ENCODE assay signal across 21 cellular contexts in genomic region chr18:35938158-35938557, GRCh38.
DNase-seq lines count a peak whose midpoint lies in the region; ATAC-seq and TF ChIP-seq lines count a peak whose summit lies in the region.
"Had no signal": no experiment of that assay in that cellular context is flagged by ENCODE, and none has a peak within 500 bp of the region (broad histone marks: within the 10 kb centered on the region; RNA-seq: fewer than 3 reads in every experiment).

No MANE protein-coding gene starts in this region.

- no peaks in the 10 kb centered on the region for H3K27me3 Mint-ChIP-seq in Caco-2 (ENCODE audit: insufficient read depth, unreplicated experiment)
- H3K27me3 Mint-ChIP-seq: activated T-helper 17 cell treated with anti-CD3 and anti-CD28 coated beads, Interleukin-2, amount 50 U/mL, for 72 hours had no signal

- no peak for TF ChIP-seq CTCF in RWPE1 (conservative IDR thresholded peaks at IDR 0.05; ENCODE audit: low read depth)
- no peak for TF ChIP-seq CTCF in smooth muscle cell (IDR thresholded peaks at IDR 0.05; ENCODE audit: borderline replicate concordance, insufficient read depth, poor library complexity, severe bottlenecking)
- no peak for TF ChIP-seq CTCF in Caco-2 (IDR thresholded peaks at IDR 0.05; ENCODE audit: insufficient read depth in 1 of 2, low read depth in 1 of 2, low read length in 1 of 2, severe bottlenecking in 1 of 2, unreplicated experiment in 1 of 2)

- no peaks in the 10 kb centered on the region for H4K20me1 ChIP-seq in smooth muscle cell (ENCODE audit: low read depth)

- H3K9me3 Mint-ChIP-seq in Caco-2 (ENCODE audit: unreplicated experiment): no peaks in the 10 kb centered on the region
- H3K9me3 Mint-ChIP-seq: activated T-helper 17 cell treated with anti-CD3 and anti-CD28 coated beads, Interleukin-2, amount 50 U/mL, for 72 hours; stimulated activated effector memory CD8-positive, alpha-beta T cell treated with anti-CD3 and anti-CD28 coated beads, Interleukin-12 subunit alpha, Interleukin-12 subunit beta, amount 100 ng/mL, for 72 hours had no signal

- ATAC-seq in esophagus mucosa (peak; percentile 56), GM18505 (IDR thresholded peaks at IDR 0.05; ENCODE audit: unreplicated experiment) (no peak)
- ATAC-seq: A549; activated T-helper 17 cell treated with anti-CD3 and anti-CD28 coated beads, Interleukin-2, amount 50 U/mL, for 72 hours; HCT116; left lung had no signal

- DNase-seq in NCI-H446 treated with DMSO at 0.1 percent for 48 hours (lab: John Stamatoyannopoulos, UW): peak; percentile 15
- no peak for DNase-seq in NCI-H446 (lab: John Stamatoyannopoulos, UW)
- DNase-seq in RWPE1 (ENCODE audit: low spot score): peak; percentile 5
- DNase-seq in smooth muscle cell (lab: John Stamatoyannopoulos, UW; ENCODE audit: unreplicated experiment): no peak
- DNase-seq in HuH-7 (ENCODE audit: low spot score): no peak
- DNase-seq in Caco-2: no peak
- DNase-seq: activated CD8-positive, alpha-beta memory T cell treated with anti-CD3 and anti-CD28 coated beads for 24 hours; amygdala; CD4-positive, alpha-beta memory T cell; colonic mucosa; left lung; NCI-H1105; upper lobe of left lung; WERI-Rb-1 had no signal

- H3F3A ChIP-seq in smooth muscle cell (ENCODE audit: low read depth): no peaks in the 10 kb centered on the region

- H2AFZ ChIP-seq in smooth muscle cell (ENCODE audit: low read depth): no peak overlapping the region

- no peak overlapping the region for H3K4me3 ChIP-seq in smooth muscle cell
- no peak overlapping the region for H3K4me3 ChIP-seq in Caco-2 (ENCODE audit: low read depth, low read length)
- H3K4me3 ChIP-seq: A549, colonic mucosa, left lung, skin epidermis, upper lobe of left lung had no signal

- intact Hi-C loops in Caco-2 (cut with micrococcal nuclease; ENCODE audit: unreplicated experiment): no loop called here

- CTCF ChIA-PET in RWPE1 (lab: Yijun Ruan, JAX): no interaction called here
- CTCF ChIA-PET in Caco-2 (lab: Charles Lee): no interaction called here

- WGBS in smooth muscle cell (ENCODE audit: low lambda C conversion rate): 81% methylated on average over 1 of the region's 1 CpG

- no peak overlapping the region for H3K27ac ChIP-seq in RWPE1
- H3K27ac ChIP-seq in smooth muscle cell (ENCODE audit: low read depth): peak overlapping the region; percentile 50
- H3K27ac ChIP-seq: A549, colonic mucosa, left lung, skin epidermis, upper lobe of left lung, WERI-Rb-1 had no signal

- H3K36me3 Mint-ChIP-seq in Caco-2 (ENCODE audit: insufficient read depth, unreplicated experiment): no peaks in the 10 kb centered on the region
- H3K36me3 Mint-ChIP-seq: CD4-positive, alpha-beta memory T cell; stimulated activated effector memory CD8-positive, alpha-beta T cell treated with anti-CD3 and anti-CD28 coated beads, Interleukin-12 subunit alpha, Interleukin-12 subunit beta, amount 100 ng/mL, for 72 hours had no signal

- H3K4me1 ChIP-seq in smooth muscle cell (ENCODE audit: low read depth): no peaks in the 10 kb centered on the region
- H3K4me1 ChIP-seq in Caco-2: no peaks in the 10 kb centered on the region
- H3K4me1 ChIP-seq: A549, colonic mucosa, left lung had no signal

- H3K4me1 Mint-ChIP-seq in Caco-2 (ENCODE audit: low read depth, unreplicated experiment): no peaks in the 10 kb centered on the region
- H3K4me1 Mint-ChIP-seq: activated T-helper 17 cell treated with anti-CD3 and anti-CD28 coated beads, Interleukin-2, amount 50 U/mL, for 72 hours; CD4-positive, alpha-beta memory T cell; stimulated activated effector memory CD8-positive, alpha-beta T cell treated with anti-CD3 and anti-CD28 coated beads, Interleukin-12 subunit alpha, Interleukin-12 subunit beta, amount 100 ng/mL, for 72 hours had no signal

- H3K27ac Mint-ChIP-seq in Caco-2 (ENCODE audit: unreplicated experiment): no peak overlapping the region
- H3K27ac Mint-ChIP-seq: activated T-helper 17 cell treated with anti-CD3 and anti-CD28 coated beads, Interleukin-2, amount 50 U/mL, for 72 hours; CD4-positive, alpha-beta memory T cell; stimulated activated effector memory CD8-positive, alpha-beta T cell treated with anti-CD3 and anti-CD28 coated beads, Interleukin-12 subunit alpha, Interleukin-12 subunit beta, amount 100 ng/mL, for 72 hours had no signal

- no peaks in the 10 kb centered on the region for H3K79me2 ChIP-seq in smooth muscle cell (ENCODE audit: low read depth)

- no peaks in the 10 kb centered on the region for H3K9me3 ChIP-seq in smooth muscle cell (replicated peaks; ENCODE audit: low read depth)
- H3K9me3 ChIP-seq in Caco-2: no peaks in the 10 kb centered on the region
- H3K9me3 ChIP-seq: A549, colonic mucosa, left lung, upper lobe of left lung had no signal

- POLR2A ChIA-PET in RWPE1 (lab: Yijun Ruan, JAX; ENCODE audit: low non-redundant PET) (no interaction called here), Caco-2 (lab: Charles Lee) (no interaction called here)

- no peak for TF ChIP-seq POLR2A in GM18505 (IDR thresholded peaks at IDR 0.05; ENCODE audit: borderline replicate concordance, extremely low read depth, insufficient read depth, insufficient read length)

- no peak overlapping the region for H3K4me3 Mint-ChIP-seq in Caco-2 (ENCODE audit: unreplicated experiment)
- H3K4me3 Mint-ChIP-seq: activated T-helper 17 cell treated with anti-CD3 and anti-CD28 coated beads, Interleukin-2, amount 50 U/mL, for 72 hours; CD4-positive, alpha-beta memory T cell; stimulated activated effector memory CD8-positive, alpha-beta T cell treated with anti-CD3 and anti-CD28 coated beads, Interleukin-12 subunit alpha, Interleukin-12 subunit beta, amount 100 ng/mL, for 72 hours had no signal

- no TSS peak for BruUV-seq in Caco-2 (replicated peaks; lab: Mats Ljungman, UMichigan)

- no peak overlapping the region for H3K9ac ChIP-seq in smooth muscle cell (ENCODE audit: low read depth)

- no peak overlapping the region for H3K4me2 ChIP-seq in smooth muscle cell
- H3K4me2 ChIP-seq: A549 had no signal

- no peaks in the 10 kb centered on the region for H3K36me3 ChIP-seq in smooth muscle cell (ENCODE audit: low read depth)
- no peaks in the 10 kb centered on the region for H3K36me3 ChIP-seq in Caco-2 (ENCODE audit: control insufficient read depth, insufficient read depth, low read length)
- H3K36me3 ChIP-seq: colonic mucosa, left lung, upper lobe of left lung, WERI-Rb-1 had no signal

- no peaks in the 10 kb centered on the region for H3K27me3 ChIP-seq in smooth muscle cell (ENCODE audit: low read depth)
- no peaks in the 10 kb centered on the region for H3K27me3 ChIP-seq in Caco-2 (replicated peaks; ENCODE audit: control insufficient read depth, insufficient read depth, low read length)
- H3K27me3 ChIP-seq: colonic mucosa, left lung, upper lobe of left lung had no signal

Comparison
In these comparisons a context has a peak if more than half of its experiments do, and no peak if none do; other contexts are left out.
1. DNase-seq: peak in NCI-H446 treated with DMSO at 0.1 percent for 48 hours (single experiment) and RWPE1 (single experiment); none in NCI-H446 (0 of 2), smooth muscle cell (single experiment), HuH-7 (single experiment) and Caco-2 (0 of 2).